ENCODE assay signal across 26 cellular contexts in genomic region chr5:179194201-179194910, GRCh38.
DNase-seq lines count a peak whose midpoint lies in the region; ATAC-seq, FAIRE-seq and TF ChIP-seq lines count a peak whose summit lies in the region.
"Had no signal": no experiment of that assay in that cellular context is flagged by ENCODE, and none has a peak within 500 bp of the region (broad histone marks: within the 10 kb centered on the region; RNA-seq: fewer than 3 reads in every experiment).

No MANE protein-coding gene starts in this region.

- no peak overlapping the region for H2BK5ac ChIP-seq in neuronal stem cell (ENCODE audit: low read length)

- POLR2A ChIA-PET in HEK293T (lab: Yijun Ruan, JAX) = no interaction called here

- CTCF ChIA-PET in HEK293T (lab: Yijun Ruan, JAX) = no interaction called here

- FAIRE-seq in kidney (lab: Jason Lieb, UNC) = no peak
- FAIRE-seq: A549, GM18507 had no signal

- no peak overlapping the region for H2AFZ ChIP-seq in neuronal stem cell (ENCODE audit: low read length)
- H2AFZ ChIP-seq: GM23248, PC-9 had no signal

- H3K9me3 ChIP-seq in right atrium auricular region (no peaks in the 10 kb centered on the region), kidney (ENCODE audit: control insufficient read depth in 1 of 2, low read length in 2 of 2) (no peaks in the 10 kb centered on the region), neuronal stem cell (replicated peaks in 1 of 2; ENCODE audit: control insufficient read depth in 2 of 2, insufficient read depth in 1 of 2, low read depth in 1 of 2, low read length in 2 of 2) (no peaks in the 10 kb centered on the region), aorta (ENCODE audit: control insufficient read depth, low read length) (no peaks in the 10 kb centered on the region)
- H3K9me3 ChIP-seq: BLaER1 treated with 17β-estradiol and CSF1 and Interleukin-3, amounts not matched to agents 10 nM and 100 nM; MG63 had no signal

- WGBS in neuronal stem cell (ENCODE audit: extremely low coverage in 2 of 2, insufficient read length in 2 of 2, insufficient replicate concordance in 1 of 2), 2 donors = no CpG with 5 or more reads among the region's 15 CpGs
- WGBS in aorta, 2 donors = 95 to 97% methylated on average over 15 of the region's 15 CpGs

- H2BK120ac ChIP-seq in neuronal stem cell (ENCODE audit: low read depth, low read length) = no peak overlapping the region

- no peak overlapping the region for H3K4me2 ChIP-seq in neuronal stem cell (ENCODE audit: insufficient read depth, low read length, poor library complexity, severe bottlenecking)
- H3K4me2 ChIP-seq: A549; BLaER1 treated with 17β-estradiol and CSF1 and Interleukin-3, amounts not matched to agents 10 nM and 100 nM; PC-9 had no signal

- no peaks in the 10 kb centered on the region for H3K4me1 ChIP-seq in right atrium auricular region
- H3K4me1 ChIP-seq in kidney (ENCODE audit: control insufficient read depth in 1 of 2, insufficient read depth in 1 of 2, low read depth in 1 of 2, low read length in 2 of 2) = no peaks in the 10 kb centered on the region
- H3K4me1 ChIP-seq in neuronal stem cell (ENCODE audit: control insufficient read depth in 2 of 2, insufficient read depth in 1 of 2, low read depth in 1 of 2, low read length in 2 of 2) = peaks cover 0 to 7% of the 10 kb centered on the region in 2 donors
- H3K4me1 ChIP-seq in aorta (ENCODE audit: control insufficient read depth in 1 of 2, insufficient read depth in 2 of 2, low read length in 2 of 2) = no peaks in the 10 kb centered on the region
- H3K4me1 ChIP-seq: A549 had no signal

- intact Hi-C loops in left cardiac atrium (cut with DNase I) (no loop called here), kidney (cut with DNase I) (no loop called here), aorta (cut with DNase I) (no loop called here)

- no peak overlapping the region for H4K91ac ChIP-seq in neuronal stem cell (ENCODE audit: low read depth, low read length, poor library complexity)

- ATAC-seq in left cardiac atrium (no peak), aorta (ENCODE audit: low FRiP score) (no peak), HG03342 (IDR thresholded peaks at IDR 0.05; ENCODE audit: unreplicated experiment) (no peak)
- ATAC-seq: A549 had no signal

- H2BK12ac ChIP-seq in neuronal stem cell (ENCODE audit: low read length) = no peak overlapping the region

- H3K36me3 ChIP-seq in right atrium auricular region = no peaks in the 10 kb centered on the region
- H3K36me3 ChIP-seq in kidney (ENCODE audit: control insufficient read depth in 1 of 2, insufficient read depth in 2 of 2, low read length in 2 of 2) = no peaks in the 10 kb centered on the region
- H3K36me3 ChIP-seq in neuronal stem cell (replicated peaks in 1 of 2; ENCODE audit: control insufficient read depth in 2 of 2, insufficient read depth in 2 of 2, low read length in 2 of 2) = no peaks in the 10 kb centered on the region
- H3K36me3 ChIP-seq in aorta (ENCODE audit: control insufficient read depth in 1 of 2, insufficient read depth in 2 of 2, low read length in 1 of 2) = no peaks in the 10 kb centered on the region
- H3K36me3 ChIP-seq: BLaER1 treated with 17β-estradiol and CSF1 and Interleukin-3, amounts not matched to agents 10 nM and 100 nM had no signal

- DNase-seq in left cardiac atrium (peak; percentile 13), right atrium auricular region (ENCODE audit: low spot score) (no peak), kidney (peak; percentile 36), neuronal stem cell (ENCODE audit: low spot score) (no peak), aorta (peak; percentile 37 to 58), HEK293T (ENCODE audit: extremely low spot score) (no peak)
- DNase-seq: AML-193; CD4-positive, alpha-beta T cell; DMS53; GM23248; H9; HFFc6; KBM-7; NCI-H1105 treated with DMSO at 0.1 percent for 48 hours; NCI-H146; NCI-H2029; NCI-H446; NCI-H524 treated with DMSO at 0.1 percent for 48 hours; NCI-H82; PC-9; SHP77 treated with DMSO at 0.1 percent for 48 hours had no signal

- no peak for TF ChIP-seq CTCF in right atrium auricular region (IDR thresholded peaks at IDR 0.05)
- TF ChIP-seq CTCF in kidney (IDR thresholded peaks at IDR 0.05; ENCODE audit: borderline replicate concordance, extremely low read depth, insufficient read depth) = no peak

- peak overlapping the region; percentile 86 for H3K23ac ChIP-seq in neuronal stem cell (ENCODE audit: low read depth, low read length, poor library complexity)

- H3K27me3 ChIP-seq in right atrium auricular region (no peaks in the 10 kb centered on the region), neuronal stem cell (ENCODE audit: control insufficient read depth in 3 of 3, insufficient read depth in 3 of 3, low read depth in 1 of 3, low read length in 3 of 3) (no peaks in the 10 kb centered on the region), aorta (ENCODE audit: control insufficient read depth in 1 of 2, insufficient read depth in 2 of 2, low read length in 1 of 2) (no peaks in the 10 kb centered on the region)
- H3K27me3 ChIP-seq: BLaER1 treated with 17β-estradiol and CSF1 and Interleukin-3, amounts not matched to agents 10 nM and 100 nM; MG63 had no signal

- H3K4me3 ChIP-seq in right atrium auricular region = no peak overlapping the region
- no peak overlapping the region for H3K4me3 ChIP-seq in kidney (ENCODE audit: low read length in 2 of 2)
- no peak overlapping the region for H3K4me3 ChIP-seq in neuronal stem cell (ENCODE audit: low read length in 2 of 2)
- H3K4me3 ChIP-seq in aorta (ENCODE audit: low read length in 2 of 2) = no peak overlapping the region
- H3K4me3 ChIP-seq: A549; BLaER1 treated with 17β-estradiol and CSF1 and Interleukin-3, amounts not matched to agents 10 nM and 100 nM; GM23248; MG63; PC-9 had no signal

- peak overlapping the region; percentile 72 for H3K4ac ChIP-seq in neuronal stem cell (ENCODE audit: low read length)

- H3K18ac ChIP-seq in neuronal stem cell (ENCODE audit: low read length) = peak overlapping the region; percentile 65

- H3K14ac ChIP-seq in neuronal stem cell (ENCODE audit: low read length) = no peak overlapping the region

- no peak overlapping the region for H4K8ac ChIP-seq in neuronal stem cell (ENCODE audit: low read depth, low read length)

- H2BK15ac ChIP-seq in neuronal stem cell (ENCODE audit: low read length) = no peak overlapping the region

- H2AK5ac ChIP-seq in neuronal stem cell (ENCODE audit: low read depth, low read length) = peak overlapping the region; percentile 9

- H3K9ac ChIP-seq in kidney (ENCODE audit: low read length in 2 of 2) = no peak overlapping the region
- no peak overlapping the region for H3K9ac ChIP-seq in neuronal stem cell (ENCODE audit: low read depth, low read length, poor library complexity)
- H3K9ac ChIP-seq: BLaER1 treated with 17β-estradiol and CSF1 and Interleukin-3, amounts not matched to agents 10 nM and 100 nM; GM23248 had no signal

- peaks cover 3% of the 10 kb centered on the region for H3K79me1 ChIP-seq in neuronal stem cell (ENCODE audit: low read depth, low read length)

- H3K27ac ChIP-seq in right atrium auricular region (no peak overlapping the region), kidney (ENCODE audit: low read depth in 2 of 2, low read length in 2 of 2) (no peak overlapping the region), neuronal stem cell (replicated peaks; ENCODE audit: low read length) (no peak overlapping the region), aorta (ENCODE audit: low read depth in 1 of 2, low read length in 2 of 2) (no peak overlapping the region)
- H3K27ac ChIP-seq: A549; BLaER1 treated with 17β-estradiol and CSF1 and Interleukin-3, amounts not matched to agents 10 nM and 100 nM; GM23248; PC-9 had no signal

TF ChIP-seq in HEK293T, 16 proteins besides CTCF, POLR2A, EP300 and RAD21:
- no peak for TF ChIP-seq PKNOX1 (IDR thresholded peaks at IDR 0.05)
- TF ChIP-seq L3MBTL2 (conservative IDR thresholded peaks at IDR 0.05) = no peak
- no peak for TF ChIP-seq ARNT (IDR thresholded peaks at IDR 0.05)
- TF ChIP-seq CTBP1 (IDR thresholded peaks at IDR 0.05; ENCODE audit: borderline replicate concordance) = no peak
- no peak for TF ChIP-seq FOXM1 (IDR thresholded peaks at IDR 0.05; ENCODE audit: borderline replicate concordance)
- no peak for TF ChIP-seq FOXA1 (IDR thresholded peaks at IDR 0.05)
- no peak for TF ChIP-seq LEF1 (IDR thresholded peaks at IDR 0.05; ENCODE audit: borderline replicate concordance)
- TF ChIP-seq BHLHE40 (IDR thresholded peaks at IDR 0.05; ENCODE audit: borderline replicate concordance) = no peak
- TF ChIP-seq NFRKB (IDR thresholded peaks at IDR 0.05) = no peak

Comparison
In these comparisons a context has a peak if more than half of its experiments do, and no peak if none do; other contexts are left out.
1. DNase-seq: peak in left cardiac atrium (single experiment), kidney (single experiment) and aorta (2 of 2); none in right atrium auricular region (single experiment), neuronal stem cell (single experiment) and HEK293T (single experiment).